In genomic region chr6:130282234-130282995, GRCh38 we compare ENCODE assay signal across 8 cellular contexts. TPM values are rescaled to one million over a fixed set of nuclear protein-coding genes. Genes with fewer than 3 reads are reported as not detected.
A peak's percentile ranks its signal among the peaks of the same experiment; 100 is the strongest.
DNase-seq lines count a peak whose midpoint lies in the region; ATAC-seq and TF ChIP-seq lines count a peak whose summit lies in the region.

No MANE protein-coding gene starts in this region.

- POLR2A ChIA-PET in RWPE1 (lab: Yijun Ruan, JAX; ENCODE audit: low non-redundant PET): no interaction called here

- CTCF ChIA-PET in RWPE1 (lab: Yijun Ruan, JAX): interaction anchor here (0.6 kb wide), 2 partner anchors 9 to 246 kb away, joined by 3 read pairs; no protein-coding TSS in a partner anchor

- peak; percentile 76 for TF ChIP-seq CTCF in HFFc6 (IDR thresholded peaks at IDR 0.05)
- no peak; the same call in 1 of the 2 replicates for TF ChIP-seq CTCF in RWPE1 (conservative IDR thresholded peaks at IDR 0.05; ENCODE audit: low read depth)
- peak; percentile 53 for TF ChIP-seq CTCF in foreskin keratinocyte (conservative IDR thresholded peaks at IDR 0.05)
- TF ChIP-seq CTCF in left lung (IDR thresholded peaks at IDR 0.05): no peak

- H3K4me3 Mint-ChIP-seq in HFFc6: peak overlapping the region; percentile 2; the same call in 1 of the 2 replicates

- H3K27ac ChIP-seq in RWPE1 (no peak overlapping the region), foreskin keratinocyte (no peak overlapping the region), left lung (no peak overlapping the region)

- no peak for ATAC-seq in foreskin keratinocyte
- ATAC-seq in left lung: no peak

- H3K4me1 ChIP-seq in foreskin keratinocyte: no peaks in the 10 kb centered on the region
- no peaks in the 10 kb centered on the region for H3K4me1 ChIP-seq in left lung

- H3K9me3 Mint-ChIP-seq in HFFc6: no peaks in the 10 kb centered on the region

- H3K36me3 Mint-ChIP-seq in HFFc6 (ENCODE audit: low read depth): peaks cover 12% of the 10 kb centered on the region

- intact Hi-C loops in left lung (cut with DNase I): no loop called here

- H3K27me3 Mint-ChIP-seq in HFFc6 (ENCODE audit: insufficient read depth): peaks cover 6% of the 10 kb centered on the region; the same call in 1 of the 2 replicates

- H3K4me1 Mint-ChIP-seq in HFFc6 (ENCODE audit: low read depth): peaks cover 12% of the 10 kb centered on the region; the same call in 1 of the 2 replicates

- peaks cover 0 to 5% of the 10 kb centered on the region in 2 donors for H3K9me3 ChIP-seq in left lung

- no peak overlapping the region for H3K4me3 ChIP-seq in left lung

- H3K27me3 ChIP-seq in foreskin keratinocyte: no peaks in the 10 kb centered on the region
- no peaks in the 10 kb centered on the region for H3K27me3 ChIP-seq in left lung

- peak overlapping the region; percentile 20; the same call in 1 of the 2 replicates for H3K27ac Mint-ChIP-seq in HFFc6

- no peaks in the 10 kb centered on the region for H3K36me3 ChIP-seq in left lung

- peak; percentile 21 for DNase-seq in DMS53 (lab: John Stamatoyannopoulos, UW)
- no peak for DNase-seq in DMS53 treated with DMSO at 0.1 percent for 48 hours (lab: John Stamatoyannopoulos, UW; ENCODE audit: unreplicated experiment)
- peak; percentile 14 for DNase-seq in HFFc6
- DNase-seq in RWPE1 (ENCODE audit: low spot score): peak; percentile 13
- DNase-seq in foreskin keratinocyte: peak in 1 of 2 donors; percentile 26
- DNase-seq in NCI-H146 (lab: John Stamatoyannopoulos, UW): no peak
- no peak for DNase-seq in middle frontal gyrus (ENCODE audit: extremely low spot score, low spot score)
- no peak for DNase-seq in left lung

RNA-seq across cellular contexts. Expression of gene SAMD3, which starts 59.7 kb away (rescaled TPM):
- 1 to 10 TPM in 5 of 6 experiments, under 1 TPM in 1; 0.95 to 2.3 (median 1.4) TPM for total RNA-seq in HFFc6 (2021; fragmentation: NEBNext Ultra II Directional; extraction: Animal tissue kit (Norgen Biotek cat#: 25700))
- total RNA-seq in foreskin keratinocyte (1.6 and 7.1 TPM in 2 replicates), left lung (1 to 10 TPM; 2.7 TPM)
- 0.96 and 3.6 TPM in 2 replicates for polyA plus RNA-seq in foreskin keratinocyte

Comparison
In these comparisons a context has a peak if more than half of its experiments do, and no peak if none do; other contexts are left out.
1. DNase-seq: peak in DMS53 (single experiment), HFFc6 (single experiment) and RWPE1 (single experiment); none in DMS53 treated with DMSO at 0.1 percent for 48 hours (single experiment), NCI-H146 (single experiment), middle frontal gyrus (single experiment) and left lung (0 of 2).
2. CTCF ChIP-seq: peak in HFFc6 (single experiment) and foreskin keratinocyte (single experiment); none in RWPE1 (single experiment) and left lung (0 of 2).